In the genomic region with DNA sequence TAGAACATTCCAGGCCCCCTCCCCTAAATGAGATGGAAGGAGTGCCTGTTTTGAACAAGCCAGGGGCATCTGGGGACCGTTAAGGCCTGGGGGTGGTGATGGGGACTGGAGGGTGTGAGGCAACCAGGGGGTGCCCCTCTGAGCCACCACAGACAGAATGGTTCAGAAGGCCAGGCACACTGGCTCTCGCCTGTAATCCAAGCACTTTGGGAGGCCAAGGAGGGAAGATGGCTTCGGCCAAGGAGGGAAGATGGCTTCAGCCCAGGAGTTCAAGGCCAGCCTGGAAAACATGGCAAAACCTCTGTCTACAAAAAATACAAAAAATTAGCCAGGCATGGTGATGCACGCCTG, we compare ENCODE assay signal across 10 cellular contexts. TPM values are rescaled to one million over a fixed set of nuclear protein-coding genes. Genes with fewer than 3 reads are reported as not detected.
DNase-seq lines count a peak whose midpoint lies in the region; ATAC-seq and TF ChIP-seq lines count a peak whose summit lies in the region.
"Had no signal": no experiment of that assay in that cellular context is flagged by ENCODE, and none has a peak within 500 bp of the region (broad histone marks: within the 10 kb centered on the region; RNA-seq: fewer than 3 reads in every experiment).

No MANE protein-coding gene starts in this region.

- no peak for TF ChIP-seq POLR2A in upper lobe of left lung (IDR thresholded peaks at IDR 0.05)

- H3K4me1 ChIP-seq in lower lobe of right lung: peaks cover 71% of the 10 kb centered on the region
- peaks cover 49 to 75% (median 59%) of the 10 kb centered on the region in 4 donors for H3K4me1 ChIP-seq in upper lobe of left lung

- H3K27ac ChIP-seq in brain microvascular endothelial cell (peak overlapping the region; percentile 45), lower lobe of right lung (peak overlapping the region; percentile 68), upper lobe of left lung (peak overlapping the region; percentile 55 to 79 (median 71))

- intact Hi-C loops in lower lobe of right lung (cut with DNase I): no loop called here
- intact Hi-C loops in left cardiac atrium (cut with DNase I): loop anchor here in 1 of 2 donors (5.0 kb wide), 1 partner anchor 45 kb away; no protein-coding TSS in a partner anchor

- H3K9me3 ChIP-seq in lower lobe of right lung (no peaks in the 10 kb centered on the region), upper lobe of left lung (no peaks in the 10 kb centered on the region)

- no peak for ATAC-seq in activated naive CD4-positive, alpha-beta T cell treated with anti-CD3 and anti-CD28 coated beads, Interleukin-2, amount 50 U/mL, for 72 hours
- ATAC-seq in lower lobe of right lung (no peak), upper lobe of left lung (ENCODE audit: low FRiP score in 2 of 2) (no peak), left cardiac atrium (no peak)

- no peak for TF ChIP-seq EP300 in upper lobe of left lung (IDR thresholded peaks at IDR 0.05)

- H3K36me3 ChIP-seq in brain microvascular endothelial cell (replicated peaks): peaks cover 13% of the 10 kb centered on the region
- no peaks in the 10 kb centered on the region for H3K36me3 ChIP-seq in lower lobe of right lung
- H3K36me3 ChIP-seq in upper lobe of left lung: no peaks in the 10 kb centered on the region

- DNase-seq in activated naive CD4-positive, alpha-beta T cell treated with anti-CD3 and anti-CD28 coated beads, Interleukin-2, amount 50 U/mL, for 72 hours (ENCODE audit: low spot score in 2 of 2): no peak
- DNase-seq in activated naive CD4-positive, alpha-beta T cell treated with Interleukin-2 at 50 U/mL for 16 hours: no peak
- no peak for DNase-seq in brain microvascular endothelial cell
- no peak for DNase-seq in lower lobe of right lung
- DNase-seq in upper lobe of left lung: no peak
- no peak for DNase-seq in NCI-H128 (lab: John Stamatoyannopoulos, UW; ENCODE audit: unreplicated experiment)
- DNase-seq in left cardiac atrium: no peak
- no peak for DNase-seq in ecto neural progenitor cell (ENCODE audit: low spot score)
- DNase-seq: activated B cell treated with CpG ODN at 0.5 μM for 24 hours, NCI-H1092 had no signal

- 76 to 83% methylated on average over 3 to 4 of the region's 4 CpGs for WGBS in upper lobe of left lung, 2 donors

- peak overlapping the region; percentile 52 to 70 for H3K27ac Mint-ChIP-seq in activated naive CD4-positive, alpha-beta T cell treated with anti-CD3 and anti-CD28 coated beads, Interleukin-2, amount 50 U/mL, for 72 hours
- H3K27ac Mint-ChIP-seq: activated B cell treated with CpG ODN at 0.5 μM for 24 hours had no signal

- no peaks in the 10 kb centered on the region for H3K9me3 Mint-ChIP-seq in activated naive CD4-positive, alpha-beta T cell treated with anti-CD3 and anti-CD28 coated beads, Interleukin-2, amount 50 U/mL, for 72 hours
- H3K9me3 Mint-ChIP-seq: activated B cell treated with CpG ODN at 0.5 μM for 24 hours had no signal

- TF ChIP-seq CTCF in brain microvascular endothelial cell (IDR thresholded peaks at IDR 0.05; ENCODE audit: low read depth, low read length, missing control alignments) (no peak), lower lobe of right lung (IDR thresholded peaks at IDR 0.05) (no peak), upper lobe of left lung (IDR thresholded peaks at IDR 0.05) (no peak)

- H3K36me3 Mint-ChIP-seq in activated naive CD4-positive, alpha-beta T cell treated with anti-CD3 and anti-CD28 coated beads, Interleukin-2, amount 50 U/mL, for 72 hours: peaks cover 0 to 21% of the 10 kb centered on the region in 2 donors

- H3K27me3 ChIP-seq in brain microvascular endothelial cell (replicated peaks) (no peaks in the 10 kb centered on the region), lower lobe of right lung (ENCODE audit: low read depth) (peaks cover 31% of the 10 kb centered on the region), upper lobe of left lung (peaks cover 0 to 22% (median 8%) of the 10 kb centered on the region in 4 donors)

- H3K4me3 ChIP-seq in brain microvascular endothelial cell (ENCODE audit: low read depth, low read length): peak overlapping the region; percentile 73
- no peak overlapping the region for H3K4me3 ChIP-seq in lower lobe of right lung
- H3K4me3 ChIP-seq in upper lobe of left lung: no peak overlapping the region

- in situ Hi-C loops in brain microvascular endothelial cell (cut with HindIII; ENCODE audit: low pct_ligation_motif_present, low sequenced_read_pairs): no loop called here

RNA-seq across cellular contexts. Expression of a gene that starts 4.3 kb away (rescaled TPM):
- total RNA-seq in activated naive CD4-positive, alpha-beta T cell treated with anti-CD3 and anti-CD28 coated beads, Interleukin-2, amount 50 U/mL, for 72 hours: 10 to 100 TPM in 1 of 2 donors, 1 to 10 TPM in 1; 3.6 to 91.9 TPM
- total RNA-seq in lower lobe of right lung (43.8 TPM), upper lobe of left lung (10 to 100 TPM in 5 of 6 donors, 1 to 10 TPM in 1; 9.7 to 77.3 (median 25.5) TPM), left cardiac atrium (10 to 100 TPM; 25.5 to 30.0 TPM)
